ENCODE assay signal across 8 cellular contexts in genomic region chr14:61524211-61524806, GRCh38.
DNase-seq lines count a peak whose midpoint lies in the region; ATAC-seq and TF ChIP-seq lines count a peak whose summit lies in the region.

No MANE protein-coding gene starts in this region.

- H3K4me1 ChIP-seq in thymus (ENCODE audit: control insufficient read depth, insufficient read depth, low read length) = no peaks in the 10 kb centered on the region

- no peaks in the 10 kb centered on the region for H3K27me3 Mint-ChIP-seq in activated CD4-positive, alpha-beta T cell treated with anti-CD3 and anti-CD28 coated beads, Interleukin-2, amount 10 ng/mL, durations not matched to agents 7 days and 5 days

- peaks cover 1% of the 10 kb centered on the region for H3K9me3 ChIP-seq in thymus (ENCODE audit: control insufficient read depth)

- H3K4me1 Mint-ChIP-seq in activated CD4-positive, alpha-beta T cell treated with anti-CD3 and anti-CD28 coated beads, Interleukin-2, amount 10 ng/mL, durations not matched to agents 7 days and 5 days = peaks cover 75% of the 10 kb centered on the region

- 92% methylated on average over 4 of the region's 4 CpGs for WGBS in thymus

- DNase-seq in activated CD4-positive, alpha-beta T cell treated with anti-CD3 and anti-CD28 coated beads, Interleukin-2, amount 10 ng/mL, durations not matched to agents 7 days and 5 days = no peak
- DNase-seq in activated CD4-positive, alpha-beta T cell treated with anti-CD3 and anti-CD28 coated beads for 1 hour = no peak
- DNase-seq in left ventricle myocardium superior = no peak
- DNase-seq in AG08396 (ENCODE audit: low spot score) = no peak
- no peak for DNase-seq in retina
- no peak for DNase-seq in SW 1271 (lab: John Stamatoyannopoulos, UW)

- no peak for TF ChIP-seq CTCF in VCaP (conservative IDR thresholded peaks at IDR 0.05)

- ATAC-seq in left ventricle myocardium superior = peak; percentile 8

- no peaks in the 10 kb centered on the region for H3K27me3 ChIP-seq in thymus (ENCODE audit: control insufficient read depth, insufficient read depth)

- POLR2A ChIA-PET in activated CD4-positive, alpha-beta T cell treated with anti-CD3 and anti-CD28 coated beads, Interleukin-2, amount 10 ng/mL, durations not matched to agents 7 days and 5 days (lab: Charles Lee) = no interaction called here

- H3K36me3 Mint-ChIP-seq in activated CD4-positive, alpha-beta T cell treated with anti-CD3 and anti-CD28 coated beads, Interleukin-2, amount 10 ng/mL, durations not matched to agents 7 days and 5 days (ENCODE audit: low read depth) = peaks cover 67% of the 10 kb centered on the region

- CTCF ChIA-PET in activated CD4-positive, alpha-beta T cell treated with anti-CD3 and anti-CD28 coated beads, Interleukin-2, amount 10 ng/mL, durations not matched to agents 7 days and 5 days (lab: Charles Lee) = interaction anchor here (1.1 to 1.7 kb wide), 5 partner anchors 11 to 32 kb away, joined by 3 to 6 read pairs (median 4); no protein-coding TSS in a partner anchor

- peak overlapping the region; percentile 77 for H3K27ac Mint-ChIP-seq in activated CD4-positive, alpha-beta T cell treated with anti-CD3 and anti-CD28 coated beads, Interleukin-2, amount 10 ng/mL, durations not matched to agents 7 days and 5 days

- H3K4me3 ChIP-seq in thymus (ENCODE audit: low read length) = no peak overlapping the region

- H3K4me3 Mint-ChIP-seq in activated CD4-positive, alpha-beta T cell treated with anti-CD3 and anti-CD28 coated beads, Interleukin-2, amount 10 ng/mL, durations not matched to agents 7 days and 5 days = no peak overlapping the region

- peak overlapping the region; percentile 98 for H3K27ac ChIP-seq in VCaP
- H3K27ac ChIP-seq in thymus (ENCODE audit: low read depth) = peak overlapping the region; percentile 74

- H3K9me3 Mint-ChIP-seq in activated CD4-positive, alpha-beta T cell treated with anti-CD3 and anti-CD28 coated beads, Interleukin-2, amount 10 ng/mL, durations not matched to agents 7 days and 5 days = peaks cover 4% of the 10 kb centered on the region

- peaks cover 3% of the 10 kb centered on the region for H3K36me3 ChIP-seq in thymus (ENCODE audit: control insufficient read depth, insufficient read depth)

- intact Hi-C loops in left ventricle myocardium superior (cut with micrococcal nuclease) = no loop called here
